In genomic region chr3:36603423-36603822, GRCh38 we compare ENCODE assay signal across 7 cellular contexts.
"Had no signal": no experiment of that assay in that cellular context is flagged by ENCODE, and none has a peak within 500 bp of the region (broad histone marks: within the 10 kb centered on the region; RNA-seq: fewer than 3 reads in every experiment).

No MANE protein-coding gene starts in this region.

- DNase-seq: H7, HFFc6, KG1 had no signal

- H3K4me2 ChIP-seq: GM23338 had no signal

- ATAC-seq: GM23338, HCT116 had no signal

- H3K9me3 ChIP-seq: HAP-1 had no signal

- H3K36me3 ChIP-seq: HAP-1 had no signal

- H3K4me1 ChIP-seq: HAP-1 had no signal

- H3K27ac ChIP-seq: HL-60 had no signal

- H3K4me3 ChIP-seq: GM23338, HAP-1 had no signal

- H2AFZ ChIP-seq: GM23338 had no signal
